In the genomic region with DNA sequence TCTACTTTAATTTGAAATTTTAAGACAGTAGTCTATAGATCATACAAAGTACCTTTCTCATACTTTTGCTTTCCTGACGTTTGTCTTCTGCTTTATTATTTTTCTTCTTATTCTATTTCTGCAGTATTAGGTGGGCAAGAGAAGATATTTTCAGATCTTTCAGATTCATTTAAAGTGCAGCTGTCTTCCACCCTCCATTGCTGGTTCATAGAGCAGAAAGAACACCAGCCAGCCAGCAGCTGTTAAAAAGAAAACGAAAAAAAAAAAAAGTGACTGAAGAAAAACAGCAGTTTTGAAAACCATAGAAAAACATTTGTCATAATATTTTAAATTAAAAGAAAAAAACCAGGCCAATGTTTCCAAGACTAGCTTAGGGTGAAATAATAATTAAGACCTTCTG, we compare ENCODE assay signal across 17 cellular contexts. TPM values are rescaled to one million over a fixed set of nuclear protein-coding genes. Genes with fewer than 3 reads are reported as not detected.
DNase-seq lines count a peak whose midpoint lies in the region; ATAC-seq and TF ChIP-seq lines count a peak whose summit lies in the region.
"Had no signal": no experiment of that assay in that cellular context is flagged by ENCODE, and none has a peak within 500 bp of the region (broad histone marks: within the 10 kb centered on the region; RNA-seq: fewer than 3 reads in every experiment).

No MANE protein-coding gene starts in this region.

- intact Hi-C loops in left ventricle myocardium inferior (cut with micrococcal nuclease) = no loop called here
- intact Hi-C loops in Right ventricle myocardium superior (cut with DNase I) = no loop called here
- intact Hi-C loops in uterus (cut with DNase I; ENCODE audit: low total_unique reads) = no loop called here

- H3K4me3 ChIP-seq in left ventricle myocardium inferior (no peak overlapping the region), uterus (no peak overlapping the region)
- H3K4me3 ChIP-seq: transverse colon had no signal

- no peak for TF ChIP-seq POLR2A in uterus (IDR thresholded peaks at IDR 0.05)

- H3K4me1 ChIP-seq in left ventricle myocardium inferior (peaks cover 45% of the 10 kb centered on the region), uterus (peaks cover 0 to 7% of the 10 kb centered on the region in 2 donors)

- H3K27me3 ChIP-seq in left ventricle myocardium inferior (ENCODE audit: low read depth) (no peaks in the 10 kb centered on the region), layer of hippocampus (ENCODE audit: control insufficient read depth, insufficient read depth, low read length) (no peaks in the 10 kb centered on the region), uterus (no peaks in the 10 kb centered on the region)
- H3K27me3 ChIP-seq: transverse colon had no signal

- no peaks in the 10 kb centered on the region for H3K36me3 ChIP-seq in left ventricle myocardium inferior
- H3K36me3 ChIP-seq in uterus = no peaks in the 10 kb centered on the region
- H3K36me3 ChIP-seq: transverse colon had no signal

- no peak for TF ChIP-seq CTCF in left ventricle myocardium inferior (IDR thresholded peaks at IDR 0.05; ENCODE audit: borderline replicate concordance)
- no peak for TF ChIP-seq CTCF in uterus (IDR thresholded peaks at IDR 0.05)

- DNase-seq in left ventricle myocardium inferior (no peak), Right ventricle myocardium superior (no peak), NAMALWA (ENCODE audit: low spot score) (peak; percentile 82), uterus (no peak), SW 1271 (lab: John Stamatoyannopoulos, UW) (no peak), cerebellum (ENCODE audit: low spot score) (no peak)
- DNase-seq: 8988T; activated CD4-positive, alpha-beta T cell treated with anti-CD3 and anti-CD28 coated beads, Interleukin-2, amount 50 U/mL, for 1 hour; activated gamma-delta T cell; effector CD8-positive, alpha-beta T cell; Karpas-422; NCI-H1105; NCI-H2081 treated with DMSO at 0.1 percent for 48 hours; stimulated activated naive CD4-positive, alpha-beta T cell; transverse colon had no signal

- ATAC-seq in Right ventricle myocardium superior (ENCODE audit: poor library complexity) (no peak), GM19452 (IDR thresholded peaks at IDR 0.05; ENCODE audit: unreplicated experiment) (no peak)

- peak overlapping the region; percentile 56 for H3K27ac ChIP-seq in left ventricle myocardium inferior (replicated peaks)
- H3K27ac ChIP-seq in layer of hippocampus (ENCODE audit: low read depth, low read length) = peak overlapping the region; percentile 32
- H3K27ac ChIP-seq in uterus = peak overlapping the region; percentile 18 to 48

- H3K9me3 ChIP-seq in left ventricle myocardium inferior (replicated peaks) (no peaks in the 10 kb centered on the region), uterus (no peaks in the 10 kb centered on the region)
- H3K9me3 ChIP-seq: transverse colon had no signal

RNA-seq across cellular contexts. Expression of a gene that starts 42.9 kb away (rescaled TPM):
- total RNA-seq in left ventricle myocardium inferior = 10.1 TPM
- 8.9 TPM for total RNA-seq in Right ventricle myocardium superior
- total RNA-seq in uterus = 10 to 100 TPM; 29.1 to 81.4 (median 54.3) TPM
- 33.7 TPM for total RNA-seq in cerebellum
